20 cellular contexts compared by ENCODE assay signal in genomic region chr7:155562976-155563375, GRCh38. TPM values are rescaled to one million over a fixed set of nuclear protein-coding genes. Genes with fewer than 3 reads are reported as not detected.
"Had no signal": no experiment of that assay in that cellular context is flagged by ENCODE, and none has a peak within 500 bp of the region (broad histone marks: within the 10 kb centered on the region; RNA-seq: fewer than 3 reads in every experiment).

No MANE protein-coding gene starts in this region.

RNA-seq across cellular contexts. Expression of gene CNPY1, which starts 16.6 kb away (rescaled TPM):
- total RNA-seq: naive thymus-derived CD4-positive, alpha-beta T cell; naive thymus-derived CD8-positive, alpha-beta T cell; natural killer cell; natural killer cell treated with Interleukin-12 subunit alpha and Interleukin-12 subunit beta and Interleukin-15 and Interleukin-18, amount 100 ng/mL, for 72 hours; omental fat pad; osteoblast; osteocyte; ovary; pancreas; progenitor cell of endocrine pancreas; prostate gland; psoas muscle; pulmonary artery endothelial cell; renal cortical epithelial cell; right atrium auricular region; right cardiac atrium; sciatic nerve; sigmoid colon had no signal
- polyA plus RNA-seq: naive thymus-derived CD4-positive, alpha-beta T cell; naive thymus-derived CD8-positive, alpha-beta T cell; pancreas; psoas muscle; right cardiac atrium; sigmoid colon; small intestine; smooth muscle cell had no signal
